12 cellular contexts compared by ENCODE assay signal in the genomic region with DNA sequence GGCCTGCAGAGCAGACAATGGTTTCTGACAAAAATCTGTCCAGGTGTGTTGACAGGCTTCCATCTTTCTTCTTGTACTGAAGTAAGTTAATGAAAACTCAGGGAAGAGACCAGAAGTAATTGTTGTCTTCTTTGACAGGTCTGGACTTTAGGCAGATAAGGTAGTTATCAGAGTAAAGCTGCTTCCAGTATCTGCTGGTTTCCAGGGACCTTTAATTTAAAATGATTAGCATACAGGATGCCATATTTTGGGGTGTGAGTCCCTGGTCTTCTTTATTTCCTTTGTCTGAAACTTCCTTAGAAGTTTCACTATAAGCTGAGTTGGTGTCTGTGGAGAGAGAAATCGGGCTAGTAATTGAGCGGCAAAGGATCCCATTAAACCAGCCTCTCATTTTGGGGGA. TPM values are rescaled to one million over a fixed set of nuclear protein-coding genes. Genes with fewer than 3 reads are reported as not detected.
DNase-seq lines count a peak whose midpoint lies in the region; ATAC-seq, FAIRE-seq and TF ChIP-seq lines count a peak whose summit lies in the region.
"Had no signal": no experiment of that assay in that cellular context is flagged by ENCODE, and none has a peak within 500 bp of the region (broad histone marks: within the 10 kb centered on the region; RNA-seq: fewer than 3 reads in every experiment).

No MANE protein-coding gene starts in this region.

- H3K4me3 Mint-ChIP-seq in activated naive CD8-positive, alpha-beta T cell treated with anti-CD3 and anti-CD28 coated beads for 36 hours: peak overlapping the region; percentile 94

- TF ChIP-seq CTCF in left ventricle myocardium inferior (IDR thresholded peaks at IDR 0.05; ENCODE audit: borderline replicate concordance): no peak
- TF ChIP-seq CTCF in kidney (IDR thresholded peaks at IDR 0.05; ENCODE audit: borderline replicate concordance, extremely low read depth, insufficient read depth): no peak
- TF ChIP-seq CTCF in tibial artery (IDR thresholded peaks at IDR 0.05): no peak
- no peak for TF ChIP-seq CTCF in omental fat pad (IDR thresholded peaks at IDR 0.05)

- H3K27ac Mint-ChIP-seq in activated naive CD8-positive, alpha-beta T cell treated with anti-CD3 and anti-CD28 coated beads for 36 hours: no peak overlapping the region

- no peaks in the 10 kb centered on the region for H3K9me3 ChIP-seq in left ventricle myocardium inferior (replicated peaks)
- H3K9me3 ChIP-seq in kidney (ENCODE audit: control insufficient read depth in 1 of 2, low read length in 2 of 2): no peaks in the 10 kb centered on the region
- H3K9me3 ChIP-seq in tibial artery: no peaks in the 10 kb centered on the region
- H3K9me3 ChIP-seq: mucosa of descending colon had no signal

- H3K27me3 ChIP-seq in left ventricle myocardium inferior (ENCODE audit: low read depth) (no peaks in the 10 kb centered on the region), tibial artery (no peaks in the 10 kb centered on the region)

- H3K36me3 ChIP-seq in left ventricle myocardium inferior (peaks cover 8% of the 10 kb centered on the region), kidney (ENCODE audit: control insufficient read depth in 1 of 2, insufficient read depth in 2 of 2, low read length in 2 of 2) (no peaks in the 10 kb centered on the region), tibial artery (peaks cover 0 to 4% (median 0%) of the 10 kb centered on the region in 3 donors)

- peaks cover 56% of the 10 kb centered on the region for H3K4me1 ChIP-seq in left ventricle myocardium inferior
- peaks cover 0 to 17% of the 10 kb centered on the region in 2 donors for H3K4me1 ChIP-seq in kidney (ENCODE audit: control insufficient read depth in 1 of 2, insufficient read depth in 1 of 2, low read depth in 1 of 2, low read length in 2 of 2)
- peaks cover 0 to 43% (median 30%) of the 10 kb centered on the region in 4 donors for H3K4me1 ChIP-seq in tibial artery

- peak overlapping the region in 1 of 2 donors; percentile 95 for H3K9ac ChIP-seq in kidney (ENCODE audit: low read length in 2 of 2)

- H3K9me3 Mint-ChIP-seq in activated naive CD8-positive, alpha-beta T cell treated with anti-CD3 and anti-CD28 coated beads for 36 hours: no peaks in the 10 kb centered on the region

- peak overlapping the region; percentile 87 for H3K4me3 ChIP-seq in left ventricle myocardium inferior
- peak overlapping the region; percentile 83 to 99 for H3K4me3 ChIP-seq in kidney (ENCODE audit: low read length in 2 of 2)
- H3K4me3 ChIP-seq in tibial artery: peak overlapping the region; percentile 88 to 93

- H3K27me3 Mint-ChIP-seq in activated naive CD8-positive, alpha-beta T cell treated with anti-CD3 and anti-CD28 coated beads for 36 hours: no peaks in the 10 kb centered on the region

- DNase-seq in left ventricle myocardium inferior (no peak), Right ventricle myocardium superior (no peak), kidney (no peak), tibial artery (no peak), omental fat pad (ENCODE audit: low spot score) (no peak), superior temporal gyrus (ENCODE audit: extremely low spot score) (no peak)
- no peak for DNase-seq in activated naive CD8-positive, alpha-beta T cell treated with anti-CD3 and anti-CD28 coated beads for 36 hours
- no peak for DNase-seq in stimulated activated CD4-positive, alpha-beta T cell treated with anti-CD3 and anti-CD28 coated beads, Interleukin-2, amount 100 ng/mL, for 48 hours
- DNase-seq: activated gamma-delta T cell, mucosa of descending colon had no signal

- H3K27ac ChIP-seq in left ventricle myocardium inferior (replicated peaks): no peak overlapping the region
- no peak overlapping the region for H3K27ac ChIP-seq in kidney (ENCODE audit: low read depth in 2 of 2, low read length in 2 of 2)
- H3K27ac ChIP-seq in tibial artery: no peak overlapping the region

- ATAC-seq in Right ventricle myocardium superior (ENCODE audit: poor library complexity) (no peak), omental fat pad (ENCODE audit: low FRiP score) (no peak)
- ATAC-seq: mucosa of descending colon had no signal

- peaks cover 17% of the 10 kb centered on the region for H3K36me3 Mint-ChIP-seq in activated naive CD8-positive, alpha-beta T cell treated with anti-CD3 and anti-CD28 coated beads for 36 hours

- peaks cover 36% of the 10 kb centered on the region for H3K4me1 Mint-ChIP-seq in activated naive CD8-positive, alpha-beta T cell treated with anti-CD3 and anti-CD28 coated beads for 36 hours

- intact Hi-C loops in left ventricle myocardium inferior (cut with micrococcal nuclease): no loop called here
- intact Hi-C loops in Right ventricle myocardium superior (cut with DNase I): no loop called here
- intact Hi-C loops in kidney (cut with DNase I): no loop called here
- intact Hi-C loops in tibial artery (cut with DNase I; ENCODE audit: low total_unique reads): loop anchor here (10.0 kb wide), 1 partner anchor 49 kb away; a partner anchor contains a TSS

- FAIRE-seq in kidney (lab: Jason Lieb, UNC): no peak
- FAIRE-seq: urothelium cell line had no signal

RNA-seq across cellular contexts. Expression of a gene that starts 1.5 kb away (rescaled TPM):
- 64.3 TPM for total RNA-seq in left ventricle myocardium inferior
- 56.6 TPM for total RNA-seq in Right ventricle myocardium superior
- 10 to 100 TPM; 94.9 to 99.1 TPM for total RNA-seq in activated naive CD8-positive, alpha-beta T cell treated with anti-CD3 and anti-CD28 coated beads for 36 hours
- 86.1 TPM for total RNA-seq in kidney
- 133 TPM for polyA plus RNA-seq in kidney (ENCODE audit: insufficient read depth, low read depth, low replicate concordance)
- 10 to 100 TPM; 49.0 to 73.9 (median 68.8) TPM for total RNA-seq in omental fat pad

RNA-seq across cellular contexts. Expression of a gene that starts 1.8 kb away (rescaled TPM):
- 9.4 TPM for total RNA-seq in left ventricle myocardium inferior
- 7.7 TPM for total RNA-seq in Right ventricle myocardium superior
- total RNA-seq in activated naive CD8-positive, alpha-beta T cell treated with anti-CD3 and anti-CD28 coated beads for 36 hours: 10 to 100 TPM; 13.8 to 14.9 TPM
- total RNA-seq in kidney: 15.2 TPM
- 26.1 TPM for polyA plus RNA-seq in kidney (ENCODE audit: insufficient read depth, low read depth, low replicate concordance)
- 10 to 100 TPM; 10.7 to 14.4 (median 12.2) TPM for total RNA-seq in omental fat pad

RNA-seq across cellular contexts. Expression of a gene that starts 27.4 kb away (rescaled TPM):
- total RNA-seq in left ventricle myocardium inferior (78.8 TPM), Right ventricle myocardium superior (88.4 TPM), kidney (115 TPM), omental fat pad (100 to 1,000 TPM; 101 to 123 (median 113) TPM)
- 100 to 1,000 TPM; 255 to 290 TPM for total RNA-seq in activated naive CD8-positive, alpha-beta T cell treated with anti-CD3 and anti-CD28 coated beads for 36 hours
- 159 TPM for polyA plus RNA-seq in kidney (ENCODE audit: insufficient read depth, low read depth, low replicate concordance)

RNA-seq across cellular contexts. Expression of a gene that starts 37.8 kb away (rescaled TPM):
- not detected for total RNA-seq in left ventricle myocardium inferior
- not detected for total RNA-seq in Right ventricle myocardium superior
- total RNA-seq in activated naive CD8-positive, alpha-beta T cell treated with anti-CD3 and anti-CD28 coated beads for 36 hours: not detected
- total RNA-seq in kidney: not detected
- polyA plus RNA-seq in kidney (ENCODE audit: insufficient read depth, low read depth, low replicate concordance): not detected
- not detected for total RNA-seq in omental fat pad
- total RNA-seq: Daoy, mucosa of descending colon had no signal

RNA-seq across cellular contexts. Expression of a gene that starts 45.9 kb away (rescaled TPM):
- total RNA-seq in left ventricle myocardium inferior (45.8 TPM), Right ventricle myocardium superior (43.7 TPM), kidney (90.2 TPM), omental fat pad (10 to 100 TPM; 44.1 to 61.5 (median 50.7) TPM)
- 10 to 100 TPM; 74.0 to 78.6 TPM for total RNA-seq in activated naive CD8-positive, alpha-beta T cell treated with anti-CD3 and anti-CD28 coated beads for 36 hours
- polyA plus RNA-seq in kidney (ENCODE audit: insufficient read depth, low read depth, low replicate concordance): 28.3 TPM
